Comparison of ENCODE assay signal across 15 cellular contexts in genomic region chr22:20952544-20953341, GRCh38. TPM values are rescaled to one million over a fixed set of nuclear protein-coding genes. Genes with fewer than 3 reads are reported as not detected.
DNase-seq lines count a peak whose midpoint lies in the region; ATAC-seq, FAIRE-seq and TF ChIP-seq lines count a peak whose summit lies in the region.
"Had no signal": no experiment of that assay in that cellular context is flagged by ENCODE, and none has a peak within 500 bp of the region (broad histone marks: within the 10 kb centered on the region; RNA-seq: fewer than 3 reads in every experiment).

No MANE protein-coding gene starts in this region.

- peaks cover 4% of the 10 kb centered on the region for H3K9me1 ChIP-seq in K562 (ENCODE audit: control insufficient read depth, insufficient read depth, low read length)

- no peak for TF ChIP-seq EP300 in K562 (IDR thresholded peaks at IDR 0.05; ENCODE audit: low read length)

- no peak overlapping the region for H3K4me3 Mint-ChIP-seq in nephron progenitor cell

- peaks cover 44% of the 10 kb centered on the region for H3K4me1 Mint-ChIP-seq in nephron progenitor cell

- H2AFZ ChIP-seq in K562 (ENCODE audit: low read depth, low read length), result no peak overlapping the region

- BruUV-seq in K562 (replicated peaks; lab: Mats Ljungman, UMichigan), result TSS peak; percentile 29

- CTCF ChIA-PET in K562 (lab: Yijun Ruan, JAX; ENCODE audit: low intra/inter-chr PET ratio), result no interaction called here

- DNase-seq in NCI-H146 (lab: John Stamatoyannopoulos, UW) (peak; percentile 64), K562 (ENCODE audit: extremely low read depth in 1 of 4, low spot score in 3 of 4) (no peak), nephron progenitor cell (no peak), OCI-M1 (lab: John Stamatoyannopoulos, UW) (no peak), dedifferentiated amniotic fluid mesenchymal stem cell (ENCODE audit: extremely low spot score) (no peak)
- DNase-seq: activated CD4-positive, alpha-beta T cell treated with anti-CD3 and anti-CD28 coated beads, Interleukin-2, amount 50 U/mL, for 48 hours; amygdala; NCI-H226; occipital lobe; T1000 had no signal

- H3K27me3 ChIP-seq in K562 (ENCODE audit: control insufficient read depth in 2 of 2, insufficient read depth in 2 of 2, low read length in 2 of 2), result no peaks in the 10 kb centered on the region

- peaks cover 55% of the 10 kb centered on the region for H3K79me2 ChIP-seq in K562 (ENCODE audit: control insufficient read depth, insufficient read depth, low read length)

- peak; percentile 2; the same call in 1 of the 3 replicates for ATAC-seq in K562
- no peak for ATAC-seq in HG03469 (IDR thresholded peaks at IDR 0.05; ENCODE audit: unreplicated experiment)
- ATAC-seq in HG03095 (IDR thresholded peaks at IDR 0.05; ENCODE audit: unreplicated experiment), result no peak

- peak; percentile 50; the same call in 1 of the 2 replicates for TF ChIP-seq POLR2A in K562 (conservative IDR thresholded peaks at IDR 0.05)

- H3K9me3 ChIP-seq in K562 (replicated peaks; ENCODE audit: control insufficient read depth, insufficient read depth, low read depth, low read length), result no peaks in the 10 kb centered on the region

- peaks cover 48% of the 10 kb centered on the region for H3K36me3 Mint-ChIP-seq in nephron progenitor cell (ENCODE audit: low read depth)

- no peak overlapping the region for H3K4me3 ChIP-seq in K562
- H3K4me3 ChIP-seq: coronary artery, lung had no signal

- H3K27me3 Mint-ChIP-seq in nephron progenitor cell (ENCODE audit: low read depth, poor library complexity), result peaks cover 18% of the 10 kb centered on the region

- H3K4me1 ChIP-seq in K562 (replicated peaks in 1 of 2; ENCODE audit: control insufficient read depth in 2 of 2, insufficient read depth in 2 of 2, low read length in 2 of 2), result peaks cover 0 to 25% of the 10 kb centered on the region in 2 experiments; a peak in 2 of 5 replicates

- no peak overlapping the region for H3K4me2 ChIP-seq in K562 (ENCODE audit: insufficient read depth, low read length)

- POLR2A ChIA-PET in K562 (lab: Yijun Ruan, JAX), result interaction anchor here (0.5 to 64.4 kb wide), 12 partner anchors 8 to 149 kb away, joined by 3 to 1556 read pairs (median 15); partner anchors contain the start of genes AIFM3, CRKL and LZTR1

- no peaks in the 10 kb centered on the region for H3K9me3 Mint-ChIP-seq in nephron progenitor cell

- 0 out of 4 replicates have a peak, but pooled peaks of 1 of the 2 experiments have one; percentile 8 for TF ChIP-seq RAD21 in K562 (CRISPR knock-in tag; conservative IDR thresholded peaks at IDR 0.05 in 1 of 2, IDR thresholded peaks at IDR 0.05 in 1 of 2)

- TF ChIP-seq CTCF in 22Rv1 (IDR thresholded peaks at IDR 0.05) (no peak; the same call in 1 of the 2 replicates), K562 (IDR thresholded peaks at IDR 0.05 in 2 of 3, conservative IDR thresholded peaks at IDR 0.05 in 1 of 3; ENCODE audit: insufficient read depth in 2 of 3, low read depth in 1 of 3, low read length in 3 of 3) (no peak), nephron progenitor cell (IDR thresholded peaks at IDR 0.05) (no peak)

- H3K27ac Mint-ChIP-seq in nephron progenitor cell, result peak overlapping the region; percentile 30

- peaks cover 67% of the 10 kb centered on the region for H3K36me3 ChIP-seq in K562 (ENCODE audit: control insufficient read depth, insufficient read depth, low read length)

- H3K27ac ChIP-seq in 22Rv1 (peak overlapping the region; percentile 71), K562 (ENCODE audit: extremely low read depth, low read depth, low read length) (no peak overlapping the region; the same call in 2 of the 3 replicates)
- H3K27ac ChIP-seq: coronary artery had no signal

- intact Hi-C loops in K562 (cut with micrococcal nuclease), result no loop called here

- H4K20me1 ChIP-seq in K562 (replicated peaks; ENCODE audit: control insufficient read depth, insufficient read depth, low read length), result peaks cover 71% of the 10 kb centered on the region

- H3K9ac ChIP-seq in K562 (ENCODE audit: insufficient read depth in 1 of 2, low read depth in 2 of 2, low read length in 2 of 2), result peak overlapping the region in 1 of 2 experiments; percentile 10; a peak in 1 of 4 replicates

- WGBS in K562 (ENCODE audit: insufficient coverage, low coverage, missing lambda C conversion rate), result 92% methylated on average over 13 of the region's 13 CpGs

- in situ Hi-C loops in K562 (cut with MboI), result loop anchor here (25.0 kb wide), 1 partner anchor 185 kb away; no protein-coding TSS in a partner anchor

- no peak for FAIRE-seq in K562 (lab: Jason Lieb, UNC)

RNA-seq across cellular contexts. Expression of gene AIFM3, which starts 14.3 kb away (rescaled TPM):
- 0.14 and 1.4 TPM in 2 replicates for total RNA-seq in K562 (2011; cell fraction: chromatin; rRNA removed; ENCODE audit: low replicate concordance)
- 0.33 and 1.2 TPM in 2 replicates for total RNA-seq in K562 (2011; cell fraction: nucleolus; rRNA removed)
- total RNA-seq in K562 (2011; cell fraction: nucleoplasm; rRNA removed), result 0.53 and 0.81 TPM in 2 replicates
- total RNA-seq in K562 (2014; rRNA removed) (0.14 TPM in 1 of 2 replicates, not detected in the other), K562 (2014; rRNA removed; fragmentation: Illumina TruSeq; extraction: Trizol) (0.10 TPM in 1 of 2 replicates, not detected in the other), K562 (2015; rRNA removed; fragmentation: Illumina TruSeq; extraction: Trizol) (0.07 TPM in 1 of 2 replicates, not detected in the other), K562 (2021) (0.20 and 0.56 TPM in 2 replicates)
- polyA plus RNA-seq in K562 (2011; rRNA removed) (0.04 and 0.08 TPM in 2 replicates), K562 (2014; fragmentation: Illumina TruSeq; extraction: Trizol) (0.06 TPM in 1 of 2 replicates, not detected in the other), K562 (2014; fragmentation: Nextera tagmentation; extraction: Ambion mirVana) (under 1 TPM; 0.03 to 0.06 TPM), K562 (2014; rRNA removed) (0.15 TPM in 1 of 2 replicates, not detected in the other)
- 0.06 TPM in 1 of 2 replicates, not detected in the other for polyA plus RNA-seq in K562 (2011; cell fraction: cytosol; rRNA removed)
- polyA plus RNA-seq in K562 (2011; cell fraction: nucleus; rRNA removed), result 0.80 and 0.87 TPM in 2 replicates
- polyA plus RNA-seq in K562 (2012), result 0.27 and 0.50 TPM in 2 replicates
- 0.06 TPM in 1 of 2 replicates, not detected in the other for polyA minus RNA-seq in K562 (2011; rRNA and poly(A)+ RNA removed)
- polyA minus RNA-seq in K562 (2011; cell fraction: cytosol; rRNA and poly(A)+ RNA removed), result not detected in 2 replicates
- polyA minus RNA-seq in K562 (2011; cell fraction: nucleus; rRNA and poly(A)+ RNA removed), result 0.27 and 0.44 TPM in 2 replicates

RNA-seq across cellular contexts. Expression of gene LZTR1, which starts 29.4 kb away (rescaled TPM):
- 338 and 754 TPM in 2 replicates for total RNA-seq in K562 (2011; cell fraction: chromatin; rRNA removed; ENCODE audit: low replicate concordance)
- 395 and 404 TPM in 2 replicates for total RNA-seq in K562 (2011; cell fraction: nucleolus; rRNA removed)
- total RNA-seq in K562 (2011; cell fraction: nucleoplasm; rRNA removed), result 258 and 287 TPM in 2 replicates
- total RNA-seq in K562 (2014; rRNA removed) (87.2 and 120 TPM in 2 replicates), K562 (2014; rRNA removed; fragmentation: Illumina TruSeq; extraction: Trizol) (46.4 and 63.0 TPM in 2 replicates), K562 (2015; rRNA removed; fragmentation: Illumina TruSeq; extraction: Trizol) (51.3 and 53.2 TPM in 2 replicates), K562 (2021) (132 and 135 TPM in 2 replicates)
- polyA plus RNA-seq in K562 (2011; rRNA removed) (63.0 and 88.5 TPM in 2 replicates), K562 (2014; fragmentation: Illumina TruSeq; extraction: Trizol) (74.3 and 89.8 TPM in 2 replicates), K562 (2014; fragmentation: Nextera tagmentation; extraction: Ambion mirVana) (1 to 10 TPM; 2.2 to 3.1 TPM), K562 (2014; rRNA removed) (115 and 129 TPM in 2 replicates)
- polyA plus RNA-seq in K562 (2011; cell fraction: cytosol; rRNA removed), result 50.8 and 68.8 TPM in 2 replicates
- 703 and 913 TPM in 2 replicates for polyA plus RNA-seq in K562 (2011; cell fraction: nucleus; rRNA removed)
- polyA plus RNA-seq in K562 (2012), result 80.6 and 93.5 TPM in 2 replicates
- 64.5 and 72.9 TPM in 2 replicates for polyA minus RNA-seq in K562 (2011; rRNA and poly(A)+ RNA removed)
- 41.9 and 49.7 TPM in 2 replicates for polyA minus RNA-seq in K562 (2011; cell fraction: cytosol; rRNA and poly(A)+ RNA removed)
- polyA minus RNA-seq in K562 (2011; cell fraction: nucleus; rRNA and poly(A)+ RNA removed), result 188 and 205 TPM in 2 replicates

RNA-seq across cellular contexts. Expression of gene CRKL, which starts 35.5 kb away (rescaled TPM):
- 251 and 271 TPM in 2 replicates for total RNA-seq in K562 (2011; cell fraction: chromatin; rRNA removed; ENCODE audit: low replicate concordance)
- total RNA-seq in K562 (2011; cell fraction: nucleolus; rRNA removed), result 179 and 190 TPM in 2 replicates
- total RNA-seq in K562 (2011; cell fraction: nucleoplasm; rRNA removed), result 236 and 257 TPM in 2 replicates
- total RNA-seq in K562 (2014; rRNA removed) (105 and 144 TPM in 2 replicates), K562 (2014; rRNA removed; fragmentation: Illumina TruSeq; extraction: Trizol) (138 and 141 TPM in 2 replicates), K562 (2015; rRNA removed; fragmentation: Illumina TruSeq; extraction: Trizol) (124 and 128 TPM in 2 replicates), K562 (2021) (263 and 267 TPM in 2 replicates)
- polyA plus RNA-seq in K562 (2011; rRNA removed) (135 and 196 TPM in 2 replicates), K562 (2014; fragmentation: Illumina TruSeq; extraction: Trizol) (144 and 156 TPM in 2 replicates), K562 (2014; fragmentation: Nextera tagmentation; extraction: Ambion mirVana) (100 to 1,000 TPM; 100 to 105 TPM), K562 (2014; rRNA removed) (114 and 124 TPM in 2 replicates)
- 111 and 189 TPM in 2 replicates for polyA plus RNA-seq in K562 (2011; cell fraction: cytosol; rRNA removed)
- polyA plus RNA-seq in K562 (2011; cell fraction: nucleus; rRNA removed), result 90.3 and 116 TPM in 2 replicates
- polyA plus RNA-seq in K562 (2012), result 90.4 and 122 TPM in 2 replicates
- polyA minus RNA-seq in K562 (2011; rRNA and poly(A)+ RNA removed), result 219 and 267 TPM in 2 replicates
- polyA minus RNA-seq in K562 (2011; cell fraction: cytosol; rRNA and poly(A)+ RNA removed), result 166 and 232 TPM in 2 replicates
- polyA minus RNA-seq in K562 (2011; cell fraction: nucleus; rRNA and poly(A)+ RNA removed), result 39.9 and 84.6 TPM in 2 replicates

RNA-seq across cellular contexts. Expression of gene THAP7, which starts 49.2 kb away (rescaled TPM):
- total RNA-seq in K562 (2011; cell fraction: chromatin; rRNA removed; ENCODE audit: low replicate concordance), result 90.2 and 332 TPM in 2 replicates
- total RNA-seq in K562 (2011; cell fraction: nucleolus; rRNA removed), result 398 and 463 TPM in 2 replicates
- 158 and 211 TPM in 2 replicates for total RNA-seq in K562 (2011; cell fraction: nucleoplasm; rRNA removed)
- 245 and 323 TPM in 2 replicates for total RNA-seq in K562 (2014; rRNA removed)
- total RNA-seq in K562 (2014; rRNA removed; fragmentation: Illumina TruSeq; extraction: Trizol), result 32.0 and 35.6 TPM in 2 replicates
- total RNA-seq in K562 (2015; rRNA removed; fragmentation: Illumina TruSeq; extraction: Trizol), result 120 and 129 TPM in 2 replicates
- total RNA-seq in K562 (2021), result 169 and 183 TPM in 2 replicates
- 75.4 and 94.6 TPM in 2 replicates for polyA plus RNA-seq in K562 (2011; rRNA removed)
- 137 and 308 TPM in 2 replicates for polyA plus RNA-seq in K562 (2011; cell fraction: cytosol; rRNA removed)
- 202 and 335 TPM in 2 replicates for polyA plus RNA-seq in K562 (2011; cell fraction: nucleus; rRNA removed)
- 114 and 118 TPM in 2 replicates for polyA plus RNA-seq in K562 (2012)
- polyA plus RNA-seq in K562 (2014; fragmentation: Illumina TruSeq; extraction: Trizol), result 84.1 and 121 TPM in 2 replicates
- 10 to 100 TPM in 1 of 2 experiments, 1 to 10 TPM in 1; 7.9 to 33.1 TPM for polyA plus RNA-seq in K562 (2014; fragmentation: Nextera tagmentation; extraction: Ambion mirVana)
- polyA plus RNA-seq in K562 (2014; rRNA removed), result 263 and 266 TPM in 2 replicates
- 39.0 and 48.5 TPM in 2 replicates for polyA minus RNA-seq in K562 (2011; rRNA and poly(A)+ RNA removed)
- 53.5 and 55.4 TPM in 2 replicates for polyA minus RNA-seq in K562 (2011; cell fraction: cytosol; rRNA and poly(A)+ RNA removed)
- 261 and 385 TPM in 2 replicates for polyA minus RNA-seq in K562 (2011; cell fraction: nucleus; rRNA and poly(A)+ RNA removed)
